9 cellular contexts compared by ENCODE assay signal in the genomic region with DNA sequence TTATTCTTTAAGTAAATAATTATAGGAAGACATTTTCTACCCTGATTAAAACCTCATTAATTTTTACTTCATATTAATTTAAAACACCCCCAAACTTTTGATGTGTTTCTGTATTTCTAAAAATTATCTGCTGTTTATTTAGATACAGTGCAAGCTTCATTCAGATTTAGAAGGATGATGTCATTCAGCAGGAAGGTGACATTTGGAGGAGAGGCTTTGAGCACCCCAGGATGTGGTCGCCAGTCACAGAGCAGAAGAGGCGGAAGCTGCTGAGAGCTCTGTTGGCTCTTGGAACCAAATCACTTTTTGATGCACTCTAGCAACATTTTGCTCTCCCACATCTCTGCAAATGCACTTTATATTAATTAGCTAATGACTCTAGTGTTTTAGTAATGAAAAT.
DNase-seq lines count a peak whose midpoint lies in the region; ATAC-seq and TF ChIP-seq lines count a peak whose summit lies in the region.
"Had no signal": no experiment of that assay in that cellular context is flagged by ENCODE, and none has a peak within 500 bp of the region (broad histone marks: within the 10 kb centered on the region; RNA-seq: fewer than 3 reads in every experiment).

No MANE protein-coding gene starts in this region.

- H3K27ac Mint-ChIP-seq in CD8-positive, alpha-beta T cell = peak overlapping the region; percentile 91
- peak overlapping the region; percentile 95 for H3K27ac Mint-ChIP-seq in activated naive CD8-positive, alpha-beta T cell treated with anti-CD3 and anti-CD28 coated beads, Interleukin-2, amount 10 ng/mL, durations not matched to agents 7 days and 5 days
- H3K27ac Mint-ChIP-seq in stimulated activated memory B cell treated with anti-CD40 and anti-IgM and Interleukin-4, amounts not matched to agents 10 μg/mL and 1 μg/mL and 100 μg/mL, for 72 hours = no peak overlapping the region
- H3K27ac Mint-ChIP-seq: nephron had no signal

- intact Hi-C loops in CD8-positive, alpha-beta T cell (cut with DNase I, micrococcal nuclease) = no loop called here
- intact Hi-C loops in body of pancreas (cut with DNase I) = no loop called here

- H3K4me1 Mint-ChIP-seq in CD8-positive, alpha-beta T cell (ENCODE audit: low read depth) = peaks cover 33% of the 10 kb centered on the region
- H3K4me1 Mint-ChIP-seq in activated naive CD8-positive, alpha-beta T cell treated with anti-CD3 and anti-CD28 coated beads, Interleukin-2, amount 10 ng/mL, durations not matched to agents 7 days and 5 days = peaks cover 27% of the 10 kb centered on the region
- H3K4me1 Mint-ChIP-seq in stimulated activated memory B cell treated with anti-CD40 and anti-IgM and Interleukin-4, amounts not matched to agents 10 μg/mL and 1 μg/mL and 100 μg/mL, for 72 hours = no peaks in the 10 kb centered on the region
- H3K4me1 Mint-ChIP-seq: nephron had no signal

- H3K9me3 ChIP-seq in CD8-positive, alpha-beta T cell (ENCODE audit: low read length) = no peaks in the 10 kb centered on the region
- no peaks in the 10 kb centered on the region for H3K9me3 ChIP-seq in body of pancreas

- no peak for TF ChIP-seq CTCF in CD8-positive, alpha-beta T cell (IDR thresholded peaks at IDR 0.05)
- no peak for TF ChIP-seq CTCF in GM20000 (IDR thresholded peaks at IDR 0.05; ENCODE audit: extremely low read depth, missing control alignments)
- TF ChIP-seq CTCF in body of pancreas (IDR thresholded peaks at IDR 0.05) = no peak

- no peak overlapping the region for H3K4me3 ChIP-seq in CD8-positive, alpha-beta T cell (ENCODE audit: low read depth, low read length)
- no peak overlapping the region for H3K4me3 ChIP-seq in body of pancreas

- POLR2A ChIA-PET in CD8-positive, alpha-beta T cell (lab: Charles Lee) = interaction anchor here (0.7 to 0.9 kb wide), 2 partner anchors 9 to 17 kb away, joined by 3 to 6 read pairs; no protein-coding TSS in a partner anchor
- POLR2A ChIA-PET in activated naive CD8-positive, alpha-beta T cell treated with anti-CD3 and anti-CD28 coated beads, Interleukin-2, amount 10 ng/mL, durations not matched to agents 7 days and 5 days (lab: Charles Lee) = no interaction called here

- peaks cover 29% of the 10 kb centered on the region for H3K4me1 ChIP-seq in CD8-positive, alpha-beta T cell (ENCODE audit: insufficient read depth, low read length)
- no peaks in the 10 kb centered on the region for H3K4me1 ChIP-seq in body of pancreas

- WGBS in body of pancreas, 2 donors = 54 to 55% methylated on average over 2 of the region's 2 CpGs

- CTCF ChIA-PET in CD8-positive, alpha-beta T cell (lab: Charles Lee) = interaction anchor here (0.9 kb wide), 1 partner anchor 56 kb away, joined by 3 read pairs; no protein-coding TSS in a partner anchor

- H3K9me3 Mint-ChIP-seq in CD8-positive, alpha-beta T cell = peaks cover 4% of the 10 kb centered on the region
- peaks cover 6% of the 10 kb centered on the region for H3K9me3 Mint-ChIP-seq in activated naive CD8-positive, alpha-beta T cell treated with anti-CD3 and anti-CD28 coated beads, Interleukin-2, amount 10 ng/mL, durations not matched to agents 7 days and 5 days
- peaks cover 7% of the 10 kb centered on the region for H3K9me3 Mint-ChIP-seq in stimulated activated memory B cell treated with anti-CD40 and anti-IgM and Interleukin-4, amounts not matched to agents 10 μg/mL and 1 μg/mL and 100 μg/mL, for 72 hours
- H3K9me3 Mint-ChIP-seq: nephron had no signal

- H3K36me3 Mint-ChIP-seq in CD8-positive, alpha-beta T cell = no peaks in the 10 kb centered on the region
- peaks cover 12% of the 10 kb centered on the region for H3K36me3 Mint-ChIP-seq in activated naive CD8-positive, alpha-beta T cell treated with anti-CD3 and anti-CD28 coated beads, Interleukin-2, amount 10 ng/mL, durations not matched to agents 7 days and 5 days
- H3K36me3 Mint-ChIP-seq in stimulated activated memory B cell treated with anti-CD40 and anti-IgM and Interleukin-4, amounts not matched to agents 10 μg/mL and 1 μg/mL and 100 μg/mL, for 72 hours = no peaks in the 10 kb centered on the region

- H3K36me3 ChIP-seq in CD8-positive, alpha-beta T cell (ENCODE audit: insufficient read depth, low read length) = no peaks in the 10 kb centered on the region
- no peaks in the 10 kb centered on the region for H3K36me3 ChIP-seq in body of pancreas (replicated peaks in 1 of 2; ENCODE audit: insufficient read depth in 1 of 2, low read depth in 2 of 2)

- no peak for TF ChIP-seq POLR2A in body of pancreas (IDR thresholded peaks at IDR 0.05)

- peak; percentile 94 for ATAC-seq in CD8-positive, alpha-beta T cell
- ATAC-seq in activated naive CD8-positive, alpha-beta T cell treated with anti-CD3 and anti-CD28 coated beads, Interleukin-2, amount 10 ng/mL, durations not matched to agents 7 days and 5 days (ENCODE audit: low read depth) = peak; percentile 92
- no peak for ATAC-seq in stimulated activated memory B cell treated with anti-CD40 and anti-IgM and Interleukin-4, amounts not matched to agents 10 μg/mL and 1 μg/mL and 100 μg/mL, for 72 hours
- ATAC-seq in body of pancreas = no peak

- peak overlapping the region; percentile 47 for H3K4me3 Mint-ChIP-seq in CD8-positive, alpha-beta T cell
- peak overlapping the region; percentile 65 for H3K4me3 Mint-ChIP-seq in activated naive CD8-positive, alpha-beta T cell treated with anti-CD3 and anti-CD28 coated beads, Interleukin-2, amount 10 ng/mL, durations not matched to agents 7 days and 5 days
- no peak overlapping the region for H3K4me3 Mint-ChIP-seq in stimulated activated memory B cell treated with anti-CD40 and anti-IgM and Interleukin-4, amounts not matched to agents 10 μg/mL and 1 μg/mL and 100 μg/mL, for 72 hours
- H3K4me3 Mint-ChIP-seq: nephron had no signal

- peak; percentile 9 to 70 (median 39) for DNase-seq in CD8-positive, alpha-beta T cell
- peak; percentile 25 for DNase-seq in GM20000 (ENCODE audit: low spot score)
- DNase-seq in NCI-H69 (lab: John Stamatoyannopoulos, UW) = peak; percentile 85
- peak; percentile 47 for DNase-seq in activated naive CD8-positive, alpha-beta T cell treated with anti-CD3 and anti-CD28 coated beads, Interleukin-2, amount 10 ng/mL, durations not matched to agents 7 days and 5 days
- DNase-seq in stimulated activated naive CD4-positive, alpha-beta T cell (lab: John Stamatoyannopoulos, UW) = peak; percentile 1 to 58 (median 36)
- no peak for DNase-seq in AG20443 (ENCODE audit: low spot score)
- no peak for DNase-seq in body of pancreas

- H3K27me3 Mint-ChIP-seq in CD8-positive, alpha-beta T cell (ENCODE audit: low read depth) = no peaks in the 10 kb centered on the region
- no peaks in the 10 kb centered on the region for H3K27me3 Mint-ChIP-seq in activated naive CD8-positive, alpha-beta T cell treated with anti-CD3 and anti-CD28 coated beads, Interleukin-2, amount 10 ng/mL, durations not matched to agents 7 days and 5 days
- H3K27me3 Mint-ChIP-seq in stimulated activated memory B cell treated with anti-CD40 and anti-IgM and Interleukin-4, amounts not matched to agents 10 μg/mL and 1 μg/mL and 100 μg/mL, for 72 hours = no peaks in the 10 kb centered on the region

- H3K27ac ChIP-seq in CD8-positive, alpha-beta T cell (ENCODE audit: low read depth, low read length) = peak overlapping the region; percentile 19
- no peak overlapping the region for H3K27ac ChIP-seq in body of pancreas

- no peaks in the 10 kb centered on the region for H3K27me3 ChIP-seq in CD8-positive, alpha-beta T cell (ENCODE audit: insufficient read depth, low read length)
- no peaks in the 10 kb centered on the region for H3K27me3 ChIP-seq in body of pancreas

Comparison
In these comparisons a context has a peak if more than half of its experiments do, and no peak if none do; other contexts are left out.
1. ATAC-seq: peak in CD8-positive, alpha-beta T cell (single experiment) and activated naive CD8-positive, alpha-beta T cell treated with anti-CD3 and anti-CD28 coated beads, Interleukin-2, amount 10 ng/mL, durations not matched to agents 7 days and 5 days (single experiment); none in stimulated activated memory B cell treated with anti-CD40 and anti-IgM and Interleukin-4, amounts not matched to agents 10 μg/mL and 1 μg/mL and 100 μg/mL, for 72 hours (single experiment) and body of pancreas (single experiment).
2. DNase-seq: peak in CD8-positive, alpha-beta T cell (7 of 7), GM20000 (single experiment), NCI-H69 (single experiment), activated naive CD8-positive, alpha-beta T cell treated with anti-CD3 and anti-CD28 coated beads, Interleukin-2, amount 10 ng/mL, durations not matched to agents 7 days and 5 days (single experiment) and stimulated activated naive CD4-positive, alpha-beta T cell (6 of 6); none in AG20443 (single experiment) and body of pancreas (0 of 4).